ENCODE assay signal across 9 cellular contexts in genomic region chr19:5292843-5293606, GRCh38. TPM values are rescaled to one million over a fixed set of nuclear protein-coding genes. Genes with fewer than 3 reads are reported as not detected.
DNase-seq lines count a peak whose midpoint lies in the region; ATAC-seq and TF ChIP-seq lines count a peak whose summit lies in the region.
"Had no signal": no experiment of that assay in that cellular context is flagged by ENCODE, and none has a peak within 500 bp of the region (broad histone marks: within the 10 kb centered on the region; RNA-seq: fewer than 3 reads in every experiment).

No MANE protein-coding gene starts in this region.

- H3K79me2 ChIP-seq in fibroblast of lung (ENCODE audit: control insufficient read depth, insufficient read depth, low read length), result peaks cover 14% of the 10 kb centered on the region

- peak overlapping the region; percentile 94 for H3K4me2 ChIP-seq in fibroblast of lung (ENCODE audit: extremely low read depth, insufficient read depth, low read length)

- peak overlapping the region; percentile 73 for H3K27ac ChIP-seq in fibroblast of lung (ENCODE audit: insufficient read depth, low read length)

- peak overlapping the region; percentile 38 for H2AFZ ChIP-seq in fibroblast of lung (ENCODE audit: low read length)

- no peak for TF ChIP-seq CTCF in fibroblast of lung (conservative IDR thresholded peaks at IDR 0.05 in 1 of 2, IDR thresholded peaks at IDR 0.05 in 1 of 2; ENCODE audit: low read depth in 1 of 2, low read length in 2 of 2)

- H3K36me3 Mint-ChIP-seq in activated T-cell treated with anti-CD3 and anti-CD28 coated beads, Interleukin-2, amount 50 U/mL, for 4 hours (ENCODE audit: insufficient read depth), result no peaks in the 10 kb centered on the region
- no peaks in the 10 kb centered on the region for H3K36me3 Mint-ChIP-seq in naive thymus-derived CD8-positive, alpha-beta T cell

- no peaks in the 10 kb centered on the region for H4K20me1 ChIP-seq in fibroblast of lung (ENCODE audit: control insufficient read depth, extremely low read depth, insufficient read depth, low read length)

- H3K27ac Mint-ChIP-seq in naive thymus-derived CD8-positive, alpha-beta T cell, result peak overlapping the region in 7 of 10 donors; percentile 22 to 80 (median 41)

- H3K4me3 Mint-ChIP-seq in activated T-cell treated with anti-CD3 and anti-CD28 coated beads, Interleukin-2, amount 50 U/mL, for 4 hours, result peak overlapping the region; percentile 71
- H3K4me3 Mint-ChIP-seq in naive thymus-derived CD8-positive, alpha-beta T cell, result peak overlapping the region; percentile 65 to 89 (median 80)

- peak overlapping the region; percentile 72 to 86 (median 79) for H3K4me3 ChIP-seq in fibroblast of lung (replicated peaks in 1 of 4; ENCODE audit: control extremely low read depth in 1 of 4, insufficient read depth in 1 of 4, low read depth in 3 of 4, low read length in 4 of 4)

- H3K4me1 ChIP-seq in fibroblast of lung (ENCODE audit: control insufficient read depth, extremely low read depth, insufficient read depth, low read length), result peaks cover 6% of the 10 kb centered on the region

- ATAC-seq in activated T-cell treated with anti-CD3 and anti-CD28 coated beads, Interleukin-2, amount 50 U/mL, for 4 hours, result peak; percentile 84 to 86
- peak; percentile 76 to 80 for ATAC-seq in naive thymus-derived CD8-positive, alpha-beta T cell

- H3K9me3 ChIP-seq in fibroblast of lung (ENCODE audit: control insufficient read depth, insufficient read depth, low read depth, low read length), result no peaks in the 10 kb centered on the region

- H3K27me3 ChIP-seq in fibroblast of lung (ENCODE audit: control insufficient read depth, insufficient read depth, low read length), result no peaks in the 10 kb centered on the region

- POLR2A ChIA-PET in naive thymus-derived CD8-positive, alpha-beta T cell (lab: Charles Lee), result interaction anchor here (0.6 kb wide), 1 partner anchor 422 kb away, joined by 6 read pairs; no protein-coding TSS in a partner anchor

- peak overlapping the region; percentile 82 for H3K9ac ChIP-seq in fibroblast of lung (ENCODE audit: insufficient read depth, low read length)

- H3K4me1 Mint-ChIP-seq in activated T-cell treated with anti-CD3 and anti-CD28 coated beads, Interleukin-2, amount 50 U/mL, for 4 hours (ENCODE audit: low read depth), result peaks cover 11% of the 10 kb centered on the region
- peaks cover 10 to 34% (median 17%) of the 10 kb centered on the region in 4 donors for H3K4me1 Mint-ChIP-seq in naive thymus-derived CD8-positive, alpha-beta T cell

- H3K27me3 Mint-ChIP-seq in activated T-cell treated with anti-CD3 and anti-CD28 coated beads, Interleukin-2, amount 50 U/mL, for 4 hours (ENCODE audit: low read depth), result peaks cover 24% of the 10 kb centered on the region
- peaks cover 0 to 11% (median 0%) of the 10 kb centered on the region in 5 donors for H3K27me3 Mint-ChIP-seq in naive thymus-derived CD8-positive, alpha-beta T cell

- H3K36me3 ChIP-seq in fibroblast of lung (ENCODE audit: control insufficient read depth, insufficient read depth, low read length), result no peaks in the 10 kb centered on the region

- peak in 2 of 3 experiments; percentile 69 to 79 for DNase-seq in NCI-H1417 (lab: John Stamatoyannopoulos, UW)
- DNase-seq in NCI-H1417 treated with DMSO at 0.1 percent for 48 hours (lab: John Stamatoyannopoulos, UW), result no peak
- peak; percentile 57 for DNase-seq in NCI-H2227 treated with DMSO at 0.1 percent for 48 hours (lab: John Stamatoyannopoulos, UW)
- peak; percentile 43 for DNase-seq in activated T-cell treated with anti-CD3 and anti-CD28 coated beads, Interleukin-2, amount 50 U/mL, for 4 hours
- DNase-seq in fibroblast of lung (ENCODE audit: low read depth in 2 of 2), result peak; percentile 69 to 70
- peak; percentile 33 to 83 (median 59) for DNase-seq in naive thymus-derived CD8-positive, alpha-beta T cell
- peak; percentile 37 for DNase-seq in stimulated activated naive CD4-positive, alpha-beta T cell treated with Interleukin-2 at 50 U/mL for 16 hours (lab: John Stamatoyannopoulos, UW)
- DNase-seq in RKO (ENCODE audit: low spot score), result no peak
- DNase-seq: DND-41 had no signal

- H3K9me3 Mint-ChIP-seq in activated T-cell treated with anti-CD3 and anti-CD28 coated beads, Interleukin-2, amount 50 U/mL, for 4 hours, result no peaks in the 10 kb centered on the region
- H3K9me3 Mint-ChIP-seq in naive thymus-derived CD8-positive, alpha-beta T cell, result peaks cover 0 to 3% (median 0%) of the 10 kb centered on the region in 9 donors

RNA-seq across cellular contexts. Expression of gene PTPRS, which starts 47.6 kb away (rescaled TPM):
- total RNA-seq in activated T-cell treated with anti-CD3 and anti-CD28 coated beads, Interleukin-2, amount 50 U/mL, for 4 hours, result 1 to 10 TPM in 1 of 3 donors, under 1 TPM in 2; 0.79 to 1.3 (median 0.92) TPM
- 129 and 136 TPM in 2 replicates for total RNA-seq in fibroblast of lung
- 27.9 and 35.5 TPM in 2 replicates for polyA plus RNA-seq in fibroblast of lung
- 36.8 and 38.4 TPM in 2 replicates for polyA plus RNA-seq in fibroblast of lung (2012)
- polyA minus RNA-seq in fibroblast of lung (ENCODE audit: low replicate concordance), result 239 and 266 TPM in 2 replicates
- total RNA-seq in naive thymus-derived CD8-positive, alpha-beta T cell, result 10 to 100 TPM in 1 of 2 experiments, 1 to 10 TPM in 1; 8.9 to 11.6 TPM
- polyA plus RNA-seq in naive thymus-derived CD8-positive, alpha-beta T cell, result 1 to 10 TPM in 1 of 3 donors, under 1 TPM in 2; 0.10 to 1.5 (median 0.88) TPM

Comparison
In these comparisons a context has a peak if more than half of its experiments do, and no peak if none do; other contexts are left out.
1. DNase-seq: peak in NCI-H1417 (2 of 3), NCI-H2227 treated with DMSO at 0.1 percent for 48 hours (single experiment), activated T-cell treated with anti-CD3 and anti-CD28 coated beads, Interleukin-2, amount 50 U/mL, for 4 hours (single experiment), fibroblast of lung (2 of 2), naive thymus-derived CD8-positive, alpha-beta T cell (10 of 10) and stimulated activated naive CD4-positive, alpha-beta T cell treated with Interleukin-2 at 50 U/mL for 16 hours (single experiment); none in NCI-H1417 treated with DMSO at 0.1 percent for 48 hours (single experiment) and RKO (single experiment).
2. RNA of gene PTPRS, which starts 47.6 kb away (total RNA-seq): 129 to 136 TPM in fibroblast of lung; 8.9 to 11.6 TPM in naive thymus-derived CD8-positive, alpha-beta T cell and 0.79 to 1.3 TPM in activated T-cell treated with anti-CD3 and anti-CD28 coated beads, Interleukin-2, amount 50 U/mL, for 4 hours; every median in the first group is over 10 times any median in the second.